ENCODE assay signal across 7 cellular contexts in the genomic region with DNA sequence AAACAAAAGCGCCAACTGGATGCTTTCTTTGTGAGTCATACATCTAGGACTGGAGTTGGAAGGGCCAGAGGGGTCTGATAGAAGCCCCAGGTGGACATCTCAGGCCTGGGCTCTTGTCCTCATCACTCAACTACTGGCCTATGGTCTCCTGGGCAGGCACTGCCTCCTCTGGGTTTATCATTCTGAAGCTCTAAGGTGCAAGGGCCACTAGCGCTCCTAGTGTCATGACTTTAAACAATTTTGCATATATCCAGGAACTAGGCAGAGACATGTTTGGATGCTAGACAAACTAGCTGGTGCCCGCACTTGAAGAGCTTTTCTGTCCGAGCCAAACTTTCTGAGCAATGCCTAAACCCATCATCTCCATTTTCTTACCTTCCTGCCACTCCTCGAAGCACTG.
"Had no signal": no experiment of that assay in that cellular context is flagged by ENCODE, and none has a peak within 500 bp of the region (broad histone marks: within the 10 kb centered on the region; RNA-seq: fewer than 3 reads in every experiment).

No MANE protein-coding gene starts in this region.

- DNase-seq: GM23248, GOT3, H7, HCEC 1CT, IMR-90, KBM-7 had no signal

- H3K9ac ChIP-seq: GM23248, KMS-11 had no signal

- H3K27ac ChIP-seq: GM23248, KMS-11 had no signal

- H2AFZ ChIP-seq: GM23248 had no signal

- H3K4me2 ChIP-seq: KMS-11 had no signal
